Comparison of ENCODE assay signal across 21 cellular contexts in genomic region chr11:200224-201003, GRCh38. TPM values are rescaled to one million over a fixed set of nuclear protein-coding genes. Genes with fewer than 3 reads are reported as not detected.
DNase-seq lines count a peak whose midpoint lies in the region; ATAC-seq and TF ChIP-seq lines count a peak whose summit lies in the region.
"Had no signal": no experiment of that assay in that cellular context is flagged by ENCODE, and none has a peak within 500 bp of the region (broad histone marks: within the 10 kb centered on the region; RNA-seq: fewer than 3 reads in every experiment).

No MANE protein-coding gene starts in this region.

- POLR2A ChIA-PET in WTC11 (lab: Charles Lee), result no interaction called here

- H3K9me3 Mint-ChIP-seq in activated naive CD4-positive, alpha-beta T cell treated with anti-CD3 and anti-CD28 coated beads for 36 hours, result no peaks in the 10 kb centered on the region
- H3K9me3 Mint-ChIP-seq in WTC11, result no peaks in the 10 kb centered on the region
- H3K9me3 Mint-ChIP-seq: CD4-positive, alpha-beta T cell; neural progenitor cell had no signal

- peak; percentile 37 for ATAC-seq in WTC11
- ATAC-seq in GM18520 (IDR thresholded peaks at IDR 0.05; ENCODE audit: unreplicated experiment), result no peak

- no peak overlapping the region for H3K27ac ChIP-seq in coronary artery
- H3K27ac ChIP-seq: adrenal gland, cardiac muscle cell, HL-60, neural progenitor cell had no signal

- H3K27ac Mint-ChIP-seq in activated naive CD4-positive, alpha-beta T cell treated with anti-CD3 and anti-CD28 coated beads for 36 hours, result peak overlapping the region; percentile 87
- H3K27ac Mint-ChIP-seq in WTC11, result no peak overlapping the region; the same call in 1 of the 2 replicates
- H3K27ac Mint-ChIP-seq: neural progenitor cell had no signal

- no peak overlapping the region for H3K4me3 ChIP-seq in coronary artery
- H3K4me3 ChIP-seq: adrenal gland, cardiac muscle cell, neural progenitor cell had no signal

- no peak for DNase-seq in activated naive CD4-positive, alpha-beta T cell treated with anti-CD3 and anti-CD28 coated beads for 36 hours
- DNase-seq in activated naive CD4-positive, alpha-beta T cell treated with Interleukin-2 at 50 U/mL for 16 hours, result no peak
- no peak for DNase-seq in WTC11 (ENCODE audit: low spot score)
- peak; percentile 69 for DNase-seq in coronary artery (ENCODE audit: low spot score)
- peak; percentile 41 for DNase-seq in posterior vena cava (ENCODE audit: low spot score)
- DNase-seq in epidermal melanocyte (ENCODE audit: insufficient read length, low spot score), result no peak
- no peak for DNase-seq in T-helper 1 cell
- DNase-seq: effector CD4-positive, alpha-beta T cell; H9; KG1; NCI-H2107; NCI-H69; OCI-M1 had no signal

- CTCF ChIA-PET in activated naive CD4-positive, alpha-beta T cell treated with anti-CD3 and anti-CD28 coated beads for 36 hours (lab: Charles Lee), result interaction anchor here (0.5 kb wide), 1 partner anchor 727 kb away, joined by 5 read pairs; no protein-coding TSS in a partner anchor
- CTCF ChIA-PET in WTC11 (lab: Charles Lee), result interaction anchor here (0.6 to 1.6 kb wide), 5 partner anchors 34 to 207 kb away, joined by 3 to 5 read pairs (median 4); no protein-coding TSS in a partner anchor

- H3K4me1 Mint-ChIP-seq in activated naive CD4-positive, alpha-beta T cell treated with anti-CD3 and anti-CD28 coated beads for 36 hours (ENCODE audit: low read depth), result peaks cover 47% of the 10 kb centered on the region
- no peaks in the 10 kb centered on the region for H3K4me1 Mint-ChIP-seq in WTC11
- H3K4me1 Mint-ChIP-seq: H9 had no signal

- H3K36me3 Mint-ChIP-seq in activated naive CD4-positive, alpha-beta T cell treated with anti-CD3 and anti-CD28 coated beads for 36 hours (ENCODE audit: low read depth), result peaks cover 14% of the 10 kb centered on the region
- H3K36me3 Mint-ChIP-seq in WTC11, result peaks cover 8% of the 10 kb centered on the region
- H3K36me3 Mint-ChIP-seq: neural progenitor cell had no signal

- no peak overlapping the region for H3K4me3 Mint-ChIP-seq in activated naive CD4-positive, alpha-beta T cell treated with anti-CD3 and anti-CD28 coated beads for 36 hours
- no peak overlapping the region for H3K4me3 Mint-ChIP-seq in WTC11
- H3K4me3 Mint-ChIP-seq: CD4-positive, alpha-beta T cell; H9; neural progenitor cell had no signal

- TF ChIP-seq CTCF in WTC11 (IDR thresholded peaks at IDR 0.05), result no peak
- TF ChIP-seq CTCF in coronary artery (IDR thresholded peaks at IDR 0.05), result no peak

- intact Hi-C loops in activated naive CD4-positive, alpha-beta T cell treated with anti-CD3 and anti-CD28 coated beads for 36 hours (cut with micrococcal nuclease), result loop anchor here (10.0 kb wide), 1 partner anchor 524 kb away; no protein-coding TSS in a partner anchor
- intact Hi-C loops in posterior vena cava (cut with DNase I), result loop anchor here in 1 of 2 donors (10.0 kb wide), 1 partner anchor 164 kb away; the partner anchor contains the start of gene B4GALNT4

- no peaks in the 10 kb centered on the region for H3K27me3 Mint-ChIP-seq in activated naive CD4-positive, alpha-beta T cell treated with anti-CD3 and anti-CD28 coated beads for 36 hours (ENCODE audit: low read depth)
- peaks cover 2% of the 10 kb centered on the region; the same call in 1 of the 2 replicates for H3K27me3 Mint-ChIP-seq in WTC11 (ENCODE audit: low read depth)
- H3K27me3 Mint-ChIP-seq: CD4-positive, alpha-beta T cell had no signal

TF ChIP-seq in WTC11, 78 proteins besides CTCF, POLR2A, EP300 and RAD21 (continues in another document):
- TF ChIP-seq ZNF671 (CRISPR knock-in tag; IDR thresholded peaks at IDR 0.05) (no peak), FOXK1 (CRISPR knock-in tag; IDR thresholded peaks at IDR 0.05) (no peak), RELA (CRISPR knock-in tag; IDR thresholded peaks at IDR 0.05; ENCODE audit: borderline replicate concordance) (no peak), SP1 (CRISPR knock-in tag; conservative IDR thresholded peaks at IDR 0.05) (no peak), NFYB (CRISPR knock-in tag; conservative IDR thresholded peaks at IDR 0.05; ENCODE audit: low read depth) (no peak), TEAD4 (CRISPR knock-in tag; IDR thresholded peaks at IDR 0.05) (no peak), CREM (CRISPR knock-in tag; IDR thresholded peaks at IDR 0.05) (no peak), SMAD3 (CRISPR knock-in tag; IDR thresholded peaks at IDR 0.05; ENCODE audit: borderline replicate concordance) (no peak), ZNF532 (CRISPR knock-in tag; IDR thresholded peaks at IDR 0.05; ENCODE audit: borderline replicate concordance) (no peak), ZSCAN18 (CRISPR knock-in tag; IDR thresholded peaks at IDR 0.05) (no peak)
- TF ChIP-seq, protein P1, sequence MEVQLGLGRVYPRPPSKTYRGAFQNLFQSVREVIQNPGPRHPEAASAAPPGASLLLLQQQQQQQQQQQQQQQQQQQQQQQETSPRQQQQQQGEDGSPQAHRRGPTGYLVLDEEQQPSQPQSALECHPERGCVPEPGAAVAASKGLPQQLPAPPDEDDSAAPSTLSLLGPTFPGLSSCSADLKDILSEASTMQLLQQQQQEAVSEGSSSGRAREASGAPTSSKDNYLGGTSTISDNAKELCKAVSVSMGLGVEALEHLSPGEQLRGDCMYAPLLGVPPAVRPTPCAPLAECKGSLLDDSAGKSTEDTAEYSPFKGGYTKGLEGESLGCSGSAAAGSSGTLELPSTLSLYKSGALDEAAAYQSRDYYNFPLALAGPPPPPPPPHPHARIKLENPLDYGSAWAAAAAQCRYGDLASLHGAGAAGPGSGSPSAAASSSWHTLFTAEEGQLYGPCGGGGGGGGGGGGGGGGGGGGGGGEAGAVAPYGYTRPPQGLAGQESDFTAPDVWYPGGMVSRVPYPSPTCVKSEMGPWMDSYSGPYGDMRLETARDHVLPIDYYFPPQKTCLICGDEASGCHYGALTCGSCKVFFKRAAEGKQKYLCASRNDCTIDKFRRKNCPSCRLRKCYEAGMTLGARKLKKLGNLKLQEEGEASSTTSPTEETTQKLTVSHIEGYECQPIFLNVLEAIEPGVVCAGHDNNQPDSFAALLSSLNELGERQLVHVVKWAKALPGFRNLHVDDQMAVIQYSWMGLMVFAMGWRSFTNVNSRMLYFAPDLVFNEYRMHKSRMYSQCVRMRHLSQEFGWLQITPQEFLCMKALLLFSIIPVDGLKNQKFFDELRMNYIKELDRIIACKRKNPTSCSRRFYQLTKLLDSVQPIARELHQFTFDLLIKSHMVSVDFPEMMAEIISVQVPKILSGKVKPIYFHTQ (CRISPR knock-in tag; IDR thresholded peaks at IDR 0.05), result no peak

RNA-seq across cellular contexts. Expression of gene BET1L, which starts 6.8 kb away (rescaled TPM):
- 10 to 100 TPM; 50.4 to 51.6 TPM for total RNA-seq in activated naive CD4-positive, alpha-beta T cell treated with anti-CD3 and anti-CD28 coated beads for 36 hours
- total RNA-seq in WTC11 (2021), result 45.1 to 51.4 TPM (median 47.0 TPM) in 3 replicates
- total RNA-seq in posterior vena cava, result 10 to 100 TPM; 37.5 to 39.1 TPM

RNA-seq across cellular contexts. Expression of gene RIC8A, which starts 7.1 kb away (rescaled TPM):
- 10 to 100 TPM; 74.9 to 85.0 TPM for total RNA-seq in activated naive CD4-positive, alpha-beta T cell treated with anti-CD3 and anti-CD28 coated beads for 36 hours
- total RNA-seq in WTC11 (2021) (67.8 to 69.5 TPM (median 68.3 TPM) in 3 replicates), posterior vena cava (10 to 100 TPM; 73.8 to 87.5 TPM)

RNA-seq across cellular contexts. Expression of gene SCGB1C1, which starts 7.5 kb away (rescaled TPM):
- not detected for total RNA-seq in activated naive CD4-positive, alpha-beta T cell treated with anti-CD3 and anti-CD28 coated beads for 36 hours
- not detected in 3 replicates for total RNA-seq in WTC11 (2021)
- not detected for total RNA-seq in posterior vena cava
- total RNA-seq: adrenal gland; cardiac muscle cell; CD4-positive, alpha-beta T cell; fibroblast of lung; H9; subcutaneous adipose tissue had no signal

RNA-seq across cellular contexts. Expression of gene SIRT3, which starts 35.7 kb away (rescaled TPM):
- total RNA-seq in activated naive CD4-positive, alpha-beta T cell treated with anti-CD3 and anti-CD28 coated beads for 36 hours, result 10 to 100 TPM; 16.1 to 20.1 TPM
- total RNA-seq in WTC11 (2021) (19.2 to 21.0 TPM (median 20.5 TPM) in 3 replicates), posterior vena cava (10 to 100 TPM in 1 of 2 donors, 1 to 10 TPM in 1; 9.1 to 13.3 TPM)

RNA-seq across cellular contexts. Expression of gene PSMD13, which starts 36.4 kb away (rescaled TPM):
- 100 to 1,000 TPM; 206 to 210 TPM for total RNA-seq in activated naive CD4-positive, alpha-beta T cell treated with anti-CD3 and anti-CD28 coated beads for 36 hours
- total RNA-seq in WTC11 (2021) (144 to 148 TPM (median 147 TPM) in 3 replicates), posterior vena cava (10 to 100 TPM; 83.2 to 89.6 TPM)

Comparison
In these comparisons a context has a peak if more than half of its experiments do, and no peak if none do; other contexts are left out.
1. DNase-seq: peak in coronary artery (single experiment) and posterior vena cava (single experiment); none in activated naive CD4-positive, alpha-beta T cell treated with anti-CD3 and anti-CD28 coated beads for 36 hours (single experiment), activated naive CD4-positive, alpha-beta T cell treated with Interleukin-2 at 50 U/mL for 16 hours (single experiment), WTC11 (single experiment), epidermal melanocyte (single experiment) and T-helper 1 cell (0 of 5).